Comparison of ENCODE assay signal across 21 cellular contexts in the genomic region with DNA sequence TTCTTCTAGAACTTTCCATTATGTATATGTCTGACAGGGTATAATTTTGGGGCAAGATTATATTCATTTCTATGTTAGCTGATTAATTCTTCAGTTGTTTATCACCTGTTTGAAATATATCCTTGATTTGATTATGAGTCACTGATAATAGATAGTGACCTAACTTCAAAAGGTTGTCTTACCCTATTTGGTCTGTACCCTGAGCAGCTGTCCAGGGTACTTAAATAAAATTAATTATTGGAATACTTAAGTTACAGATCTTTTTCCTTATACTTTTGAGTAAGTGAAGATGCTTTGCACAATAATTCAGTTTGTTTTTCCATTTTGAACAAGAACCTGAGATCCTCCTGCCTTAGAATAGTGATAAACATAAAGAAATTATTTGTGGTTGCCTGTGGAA. TPM values are rescaled to one million over a fixed set of nuclear protein-coding genes. Genes with fewer than 3 reads are reported as not detected.
"Had no signal": no experiment of that assay in that cellular context is flagged by ENCODE, and none has a peak within 500 bp of the region (broad histone marks: within the 10 kb centered on the region; RNA-seq: fewer than 3 reads in every experiment).

No MANE protein-coding gene starts in this region.

- H3K4me1 ChIP-seq: colonic mucosa, esophagus squamous epithelium, parathyroid adenoma, prostate gland, sigmoid colon, stomach, transverse colon had no signal

- DNase-seq: colonic mucosa; dermis blood vessel endothelial cell; esophagus squamous epithelium; foreskin fibroblast; kidney; left cardiac atrium; left ventricle myocardium superior; mesendoderm; naive thymus-derived CD4-positive, alpha-beta T cell; nephron progenitor cell; retina; sigmoid colon; small intestine; stimulated activated CD4-positive, alpha-beta T cell treated with anti-CD3 and anti-CD28 coated beads, Interleukin-12 subunit alpha, Interleukin-12 subunit beta, amount 100 ng/mL, for 4 hours; stimulated activated naive CD4-positive, alpha-beta T cell; stomach; substantia nigra; transverse colon had no signal

- ATAC-seq: left cardiac atrium; left ventricle myocardium superior; naive thymus-derived CD4-positive, alpha-beta T cell had no signal

- H3K9me3 ChIP-seq: colonic mucosa, esophagus squamous epithelium, prostate gland, sigmoid colon, stomach, thoracic aorta, transverse colon had no signal

- H3K27me3 ChIP-seq: colonic mucosa, sigmoid colon, stomach had no signal

- H3K27ac ChIP-seq: colonic mucosa, esophagus squamous epithelium, parathyroid adenoma, prostate gland, sigmoid colon, stomach, thoracic aorta, transverse colon had no signal

- H3K79me2 ChIP-seq: parathyroid adenoma had no signal

- H2AFZ ChIP-seq: parathyroid adenoma had no signal

- H3K4me3 ChIP-seq: colonic mucosa, esophagus squamous epithelium, prostate gland, sigmoid colon, stomach, thoracic aorta, transverse colon had no signal

- H3K9ac ChIP-seq: parathyroid adenoma had no signal

- H3K36me3 ChIP-seq: colonic mucosa, esophagus squamous epithelium, prostate gland, sigmoid colon, stomach, thoracic aorta, transverse colon had no signal

- FAIRE-seq: kidney, small intestine had no signal

RNA-seq across cellular contexts. Expression of gene NPAS3, which starts 13.2 kb away (rescaled TPM):
- total RNA-seq: dermis blood vessel endothelial cell; naive thymus-derived CD4-positive, alpha-beta T cell had no signal
- polyA plus RNA-seq: naive thymus-derived CD4-positive, alpha-beta T cell had no signal
